In the genomic region with DNA sequence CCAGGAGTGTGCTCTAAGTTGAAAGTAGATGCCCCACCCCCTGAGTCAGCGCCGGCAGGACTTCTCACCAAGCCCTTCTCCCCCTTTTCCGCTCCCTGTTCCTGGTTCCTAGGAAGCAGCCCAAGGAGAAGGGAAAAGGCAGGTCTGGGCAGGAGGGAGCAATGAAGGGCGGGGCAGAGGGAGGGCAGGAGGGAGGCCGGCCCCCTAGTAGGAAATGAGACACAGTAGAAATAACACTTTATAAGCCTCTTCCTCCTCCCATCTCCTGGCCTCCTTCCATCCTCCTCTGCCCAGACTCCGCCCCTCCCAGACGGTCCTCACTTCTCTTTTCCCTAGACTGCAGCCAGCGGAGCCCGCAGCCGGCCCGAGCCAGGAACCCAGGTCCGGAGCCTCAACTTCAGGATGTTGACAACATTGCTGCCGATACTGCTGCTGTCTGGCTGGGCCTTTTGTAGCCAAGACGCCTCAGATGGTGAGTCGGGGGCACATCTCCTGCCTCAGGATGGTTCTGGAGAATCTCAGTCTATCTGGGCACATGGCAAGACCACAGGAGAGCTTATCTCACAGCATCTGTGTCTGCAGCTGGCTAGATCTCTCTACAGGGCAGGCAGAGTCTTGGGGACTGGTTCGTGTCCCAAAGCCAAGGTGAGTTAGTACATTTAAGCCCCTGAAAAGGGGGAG, we compare ENCODE assay signal across 8 cellular contexts. TPM values are rescaled to one million over a fixed set of nuclear protein-coding genes. Genes with fewer than 3 reads are reported as not detected.
DNase-seq lines count a peak whose midpoint lies in the region; ATAC-seq, FAIRE-seq and TF ChIP-seq lines count a peak whose summit lies in the region.

TSS of gene PROCR (plus strand) at position 320 of the 681 bp plus-strand sequence. CDS start at position 403, 83 bp downstream.

- H3K36me3 ChIP-seq in heart left ventricle: peaks cover 0 to 9% (median 0%) of the 10 kb centered on the region in 9 donors

- H3K27me3 Mint-ChIP-seq in osteocyte (ENCODE audit: unreplicated experiment): no peaks in the 10 kb centered on the region

- H3K4me2 ChIP-seq in A549: peak within 1 kb of the TSS; percentile 77

- no peak; a peak in 2 of 5 replicates for TF ChIP-seq RAD21 in A549 (conservative IDR thresholded peaks at IDR 0.05 in 1 of 2, IDR thresholded peaks at IDR 0.05 in 1 of 2)

- H3K9me3 ChIP-seq in A549 (no peaks in the 10 kb centered on the region), heart left ventricle (no peaks in the 10 kb centered on the region)

- no peaks in the 10 kb centered on the region for H3K9me3 Mint-ChIP-seq in osteocyte (ENCODE audit: unreplicated experiment)

- H3K4me3 ChIP-seq in A549: peak within 1 kb of the TSS; percentile 61
- peak within 1 kb of the TSS in 11 of 12 donors; percentile 17 to 58 (median 50) for H3K4me3 ChIP-seq in heart left ventricle

- TF ChIP-seq CTCF in A549 (IDR thresholded peaks at IDR 0.05): no peak
- TF ChIP-seq CTCF in GM10266 (IDR thresholded peaks at IDR 0.05; ENCODE audit: control insufficient read depth, insufficient read depth, low read depth, missing control alignments): no peak
- TF ChIP-seq CTCF in heart left ventricle (IDR thresholded peaks at IDR 0.05): no peak
- TF ChIP-seq CTCF in osteocyte (IDR thresholded peaks at IDR 0.05): no peak

- TF ChIP-seq EP300 in A549 (IDR thresholded peaks at IDR 0.05): no peak

- ATAC-seq in A549 (peak; percentile 96 to 98), heart left ventricle (peak; percentile 91 to 97 (median 96)), GM18873 (IDR thresholded peaks at IDR 0.05; ENCODE audit: low FRiP score, unreplicated experiment) (no peak)

- peak within 1 kb of the TSS; percentile 74 for H3K27ac Mint-ChIP-seq in osteocyte (ENCODE audit: unreplicated experiment)

- peak; percentile 55 for TF ChIP-seq POLR2A in A549 (IDR thresholded peaks at IDR 0.05; ENCODE audit: low read length)
- no peak for TF ChIP-seq POLR2A in heart left ventricle (IDR thresholded peaks at IDR 0.05)

- CTCF ChIA-PET in A549 (lab: Yijun Ruan, JAX): no interaction called here

- intact Hi-C loops in heart left ventricle (cut with DNase I): loop anchor here in 5 of 10 donors (1.0 to 5.0 kb wide), 3 partner anchors 26 to 36 kb away; no protein-coding TSS in a partner anchor

- no peaks in the 10 kb centered on the region for H3K27me3 ChIP-seq in heart left ventricle

- peak within 1 kb of the TSS; percentile 76 for H3K4me3 Mint-ChIP-seq in osteocyte (ENCODE audit: unreplicated experiment)

- H3K27ac ChIP-seq in A549 (peak within 1 kb of the TSS; percentile 85 to 87), heart left ventricle (peak within 1 kb of the TSS; percentile 23 to 83 (median 68))

- no peaks in the 10 kb centered on the region for H3K36me3 Mint-ChIP-seq in osteocyte (ENCODE audit: unreplicated experiment)

- DNase-seq in A549 (ENCODE audit: low read depth in 1 of 2, low spot score in 1 of 2) (peak; percentile 94 to 96), GM10266 (ENCODE audit: extremely low spot score) (peak; percentile 66), NOMO-1 (lab: John Stamatoyannopoulos, UW; ENCODE audit: unreplicated experiment in 2 of 2) (peak; percentile 81 to 82), amygdala (lab: John Stamatoyannopoulos, UW) (peak in 34 of 56 donors; percentile 3 to 60 (median 18)), heart left ventricle (peak; percentile 88 to 91 (median 89)), osteocyte (ENCODE audit: extremely low spot score, unreplicated experiment) (peak; percentile 88), NCI-H345 (lab: John Stamatoyannopoulos, UW) (no peak)

- WGBS in A549 (ENCODE audit: missing lambda C conversion rate): 2% methylated on average over 16 of the region's 16 CpGs
- 16 to 26% (median 24%) methylated on average over 16 of the region's 16 CpGs for WGBS in heart left ventricle, 4 donors

- POLR2A ChIA-PET in A549 (lab: Yijun Ruan, JAX): interaction anchor here (0.6 kb wide), 1 partner anchor 25 kb away, joined by 3 read pairs; the partner anchor contains the start of gene EDEM2

- FAIRE-seq in A549 (lab: Jason Lieb, UNC): no peak

- H3K4me1 ChIP-seq in A549: peaks cover 25% of the 10 kb centered on the region
- peaks cover 0 to 31% (median 18%) of the 10 kb centered on the region in 12 donors for H3K4me1 ChIP-seq in heart left ventricle

- peaks cover 13% of the 10 kb centered on the region for H3K4me1 Mint-ChIP-seq in osteocyte (ENCODE audit: unreplicated experiment)

TF ChIP-seq in A549, 52 proteins besides CTCF, POLR2A, EP300 and RAD21:
- TF ChIP-seq, protein P1, sequence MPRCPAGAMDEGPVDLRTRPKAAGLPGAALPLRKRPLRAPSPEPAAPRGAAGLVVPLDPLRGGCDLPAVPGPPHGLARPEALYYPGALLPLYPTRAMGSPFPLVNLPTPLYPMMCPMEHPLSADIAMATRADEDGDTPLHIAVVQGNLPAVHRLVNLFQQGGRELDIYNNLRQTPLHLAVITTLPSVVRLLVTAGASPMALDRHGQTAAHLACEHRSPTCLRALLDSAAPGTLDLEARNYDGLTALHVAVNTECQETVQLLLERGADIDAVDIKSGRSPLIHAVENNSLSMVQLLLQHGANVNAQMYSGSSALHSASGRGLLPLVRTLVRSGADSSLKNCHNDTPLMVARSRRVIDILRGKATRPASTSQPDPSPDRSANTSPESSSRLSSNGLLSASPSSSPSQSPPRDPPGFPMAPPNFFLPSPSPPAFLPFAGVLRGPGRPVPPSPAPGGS (IDR thresholded peaks at IDR 0.05): no peak
- TF ChIP-seq NPAS2 (CRISPR knock-in tag; IDR thresholded peaks at IDR 0.05; ENCODE audit: borderline replicate concordance): no peak
- TF ChIP-seq JUN (IDR thresholded peaks at IDR 0.05): peak in 1 of 2 experiments; percentile 28; a peak in 1 of 5 replicates
- TF ChIP-seq MAX (IDR thresholded peaks at IDR 0.05): peak; percentile 60
- TF ChIP-seq TFCP2L1 (CRISPR knock-in tag; IDR thresholded peaks at IDR 0.05): no peak
- no peak for TF ChIP-seq POLR2AphosphoS2 (conservative IDR thresholded peaks at IDR 0.05; ENCODE audit: low read length)
- TF ChIP-seq E2F6 (IDR thresholded peaks at IDR 0.05; ENCODE audit: borderline replicate concordance, low read depth): 0 out of 2 replicates have a peak, but pooled peaks have one; percentile 11
- peak; percentile 66; the same call in 1 of the 2 replicates for TF ChIP-seq MAZ (IDR thresholded peaks at IDR 0.05; ENCODE audit: borderline replicate concordance, low read depth, low read length)
- TF ChIP-seq CBX8 (IDR thresholded peaks at IDR 0.05): no peak
- TF ChIP-seq, protein P2, sequence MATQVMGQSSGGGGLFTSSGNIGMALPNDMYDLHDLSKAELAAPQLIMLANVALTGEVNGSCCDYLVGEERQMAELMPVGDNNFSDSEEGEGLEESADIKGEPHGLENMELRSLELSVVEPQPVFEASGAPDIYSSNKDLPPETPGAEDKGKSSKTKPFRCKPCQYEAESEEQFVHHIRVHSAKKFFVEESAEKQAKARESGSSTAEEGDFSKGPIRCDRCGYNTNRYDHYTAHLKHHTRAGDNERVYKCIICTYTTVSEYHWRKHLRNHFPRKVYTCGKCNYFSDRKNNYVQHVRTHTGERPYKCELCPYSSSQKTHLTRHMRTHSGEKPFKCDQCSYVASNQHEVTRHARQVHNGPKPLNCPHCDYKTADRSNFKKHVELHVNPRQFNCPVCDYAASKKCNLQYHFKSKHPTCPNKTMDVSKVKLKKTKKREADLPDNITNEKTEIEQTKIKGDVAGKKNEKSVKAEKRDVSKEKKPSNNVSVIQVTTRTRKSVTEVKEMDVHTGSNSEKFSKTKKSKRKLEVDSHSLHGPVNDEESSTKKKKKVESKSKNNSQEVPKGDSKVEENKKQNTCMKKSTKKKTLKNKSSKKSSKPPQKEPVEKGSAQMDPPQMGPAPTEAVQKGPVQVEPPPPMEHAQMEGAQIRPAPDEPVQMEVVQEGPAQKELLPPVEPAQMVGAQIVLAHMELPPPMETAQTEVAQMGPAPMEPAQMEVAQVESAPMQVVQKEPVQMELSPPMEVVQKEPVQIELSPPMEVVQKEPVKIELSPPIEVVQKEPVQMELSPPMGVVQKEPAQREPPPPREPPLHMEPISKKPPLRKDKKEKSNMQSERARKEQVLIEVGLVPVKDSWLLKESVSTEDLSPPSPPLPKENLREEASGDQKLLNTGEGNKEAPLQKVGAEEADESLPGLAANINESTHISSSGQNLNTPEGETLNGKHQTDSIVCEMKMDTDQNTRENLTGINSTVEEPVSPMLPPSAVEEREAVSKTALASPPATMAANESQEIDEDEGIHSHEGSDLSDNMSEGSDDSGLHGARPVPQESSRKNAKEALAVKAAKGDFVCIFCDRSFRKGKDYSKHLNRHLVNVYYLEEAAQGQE (IDR thresholded peaks at IDR 0.05): no peak
- no peak for TF ChIP-seq FOSL2 (IDR thresholded peaks at IDR 0.05)
- peak; percentile 7; the same call in 1 of the 2 replicates for TF ChIP-seq FOSL2 (CRISPR knock-in tag; IDR thresholded peaks at IDR 0.05)
- TF ChIP-seq SMC3 (IDR thresholded peaks at IDR 0.05): 0 out of 3 replicates have a peak, but pooled peaks have one; percentile 8
- TF ChIP-seq BHLHE40 (IDR thresholded peaks at IDR 0.05; ENCODE audit: low read depth, low read length): no peak
- TF ChIP-seq HOXB5 (CRISPR knock-in tag; IDR thresholded peaks at IDR 0.05): no peak
- peak; percentile 46 for TF ChIP-seq MAFK (IDR thresholded peaks at IDR 0.05; ENCODE audit: partially characterized antibody)
- no peak for TF ChIP-seq RARB (CRISPR knock-in tag; IDR thresholded peaks at IDR 0.05)

RNA-seq across cellular contexts. Expression of gene PROCR, which starts in this region (rescaled TPM):
- polyA plus RNA-seq in A549 (2011; rRNA removed) (123 and 127 TPM in 2 replicates), A549 (2017; fragmentation: RNase III; extraction: RNeasy Plus Mini Kit Qiagen cat#74134 plus additional on column Dnase treatment) (132 to 149 TPM (median 134 TPM) in 3 replicates), heart left ventricle (10 to 100 TPM; 11.9 to 13.2 TPM)
- 183 and 229 TPM in 2 replicates for polyA plus RNA-seq in A549 (2012; cell fraction: cytosol; rRNA removed)
- 195 and 257 TPM in 2 replicates for polyA plus RNA-seq in A549 (2012; cell fraction: nucleus; rRNA removed)
- 57.6 and 61.8 TPM in 2 replicates for polyA minus RNA-seq in A549 (2011; rRNA and poly(A)+ RNA removed)
- total RNA-seq in heart left ventricle (10 to 100 TPM in 4 of 9 donors, 1 to 10 TPM in 5; 2.5 to 64.6 (median 9.9) TPM), osteocyte (3.2 and 3.3 TPM in 2 replicates)

Comparison
In these comparisons a context has a peak if more than half of its experiments do, and no peak if none do; other contexts are left out.
1. RNA of gene PROCR (polyA plus RNA-seq): 123 to 257 TPM in A549; 11.9 to 13.2 TPM in heart left ventricle; every median in the first group is over 4 times any median in the second.